16 cellular contexts compared by ENCODE assay signal in genomic region chr2:193973781-193974180, GRCh38.
A peak's percentile ranks its signal among the peaks of the same experiment; 100 is the strongest.
DNase-seq lines count a peak whose midpoint lies in the region; ATAC-seq and TF ChIP-seq lines count a peak whose summit lies in the region.
"Had no signal": no experiment of that assay in that cellular context is flagged by ENCODE, and none has a peak within 500 bp of the region (broad histone marks: within the 10 kb centered on the region; RNA-seq: fewer than 3 reads in every experiment).

No MANE protein-coding gene starts in this region.

- BruUV-seq in Caco-2 (replicated peaks; lab: Mats Ljungman, UMichigan), result no TSS peak

- no peak overlapping the region for H3K4me3 ChIP-seq in Caco-2 (ENCODE audit: low read depth, low read length)
- H3K4me3 ChIP-seq: GM23338 had no signal

- H3K9me3 Mint-ChIP-seq in WTC11 (peaks cover 30% of the 10 kb centered on the region), Caco-2 (ENCODE audit: unreplicated experiment) (peaks cover 8% of the 10 kb centered on the region)

- H3K27me3 ChIP-seq in Caco-2 (replicated peaks; ENCODE audit: control insufficient read depth, insufficient read depth, low read length), result no peaks in the 10 kb centered on the region
- H3K27me3 ChIP-seq: BE2C had no signal

- POLR2A ChIA-PET in WTC11 (lab: Charles Lee) (no interaction called here), Caco-2 (lab: Charles Lee) (no interaction called here)

- TF ChIP-seq CTCF in WTC11 (IDR thresholded peaks at IDR 0.05) (no peak), Caco-2 (IDR thresholded peaks at IDR 0.05; ENCODE audit: insufficient read depth in 1 of 2, low read depth in 1 of 2, low read length in 1 of 2, severe bottlenecking in 1 of 2, unreplicated experiment in 1 of 2) (no peak)

- ATAC-seq in WTC11 (peak; percentile 48), Right ventricle myocardium superior (ENCODE audit: poor library complexity) (no peak)
- ATAC-seq: CD8-positive, alpha-beta T cell; GM23338 had no signal

- no peaks in the 10 kb centered on the region for H3K36me3 ChIP-seq in Caco-2 (ENCODE audit: control insufficient read depth, insufficient read depth, low read length)
- H3K36me3 ChIP-seq: BE2C had no signal

- CTCF ChIA-PET in WTC11 (lab: Charles Lee), result interaction anchor here (1.5 kb wide), 1 partner anchor 10 kb away, joined by 4 read pairs; no protein-coding TSS in a partner anchor
- CTCF ChIA-PET in Caco-2 (lab: Charles Lee), result no interaction called here

- in situ Hi-C loops in SK-MEL-5 (cut with HindIII; ENCODE audit: low pct_unique_long_range_greater_than_20kb, low sequenced_read_pairs), result no loop called here

- H3K4me1 Mint-ChIP-seq in WTC11, result peaks cover 6% of the 10 kb centered on the region
- no peaks in the 10 kb centered on the region for H3K4me1 Mint-ChIP-seq in Caco-2 (ENCODE audit: low read depth, unreplicated experiment)
- H3K4me1 Mint-ChIP-seq: CD14-positive monocyte had no signal

- DNase-seq in HCEC 1CT, result peak; percentile 15
- peak; percentile 3 for DNase-seq in NCI-H69 (lab: John Stamatoyannopoulos, UW)
- peak; percentile 56 for DNase-seq in SK-MEL-5 (ENCODE audit: low read depth, low spot score)
- DNase-seq in WTC11 (ENCODE audit: low spot score), result no peak
- DNase-seq in Right ventricle myocardium superior, result no peak
- no peak for DNase-seq in Caco-2
- no peak for DNase-seq in MV-4-11 (lab: John Stamatoyannopoulos, UW)
- DNase-seq: BE2C; CD8-positive, alpha-beta T cell; COR-L47; DMS79; EL; H7; IMR-90 had no signal

- H3K27me3 Mint-ChIP-seq in WTC11 (ENCODE audit: low read depth) (no peaks in the 10 kb centered on the region), Caco-2 (ENCODE audit: insufficient read depth, unreplicated experiment) (no peaks in the 10 kb centered on the region)

- H3K4me3 Mint-ChIP-seq in WTC11, result no peak overlapping the region
- H3K4me3 Mint-ChIP-seq in Caco-2 (ENCODE audit: unreplicated experiment), result no peak overlapping the region
- H3K4me3 Mint-ChIP-seq: CD14-positive monocyte; CD8-positive, alpha-beta T cell; GM23338 had no signal

- intact Hi-C loops in Right ventricle myocardium superior (cut with DNase I), result no loop called here
- intact Hi-C loops in Caco-2 (cut with micrococcal nuclease; ENCODE audit: unreplicated experiment), result no loop called here

- no peaks in the 10 kb centered on the region for H3K4me1 ChIP-seq in Caco-2
- H3K4me1 ChIP-seq: BE2C had no signal

- H3K27ac Mint-ChIP-seq in WTC11, result no peak overlapping the region
- no peak overlapping the region for H3K27ac Mint-ChIP-seq in Caco-2 (ENCODE audit: unreplicated experiment)
- H3K27ac Mint-ChIP-seq: CD14-positive monocyte; CD8-positive, alpha-beta T cell; GM23338 had no signal

- H3K9me3 ChIP-seq in Caco-2, result no peaks in the 10 kb centered on the region
- H3K9me3 ChIP-seq: BE2C had no signal

- peaks cover 19% of the 10 kb centered on the region for H3K36me3 Mint-ChIP-seq in WTC11
- no peaks in the 10 kb centered on the region for H3K36me3 Mint-ChIP-seq in Caco-2 (ENCODE audit: insufficient read depth, unreplicated experiment)
- H3K36me3 Mint-ChIP-seq: CD14-positive monocyte; CD8-positive, alpha-beta T cell had no signal

TF ChIP-seq in WTC11, 78 proteins besides CTCF, POLR2A, EP300 and RAD21:
- TF ChIP-seq MXD4 (CRISPR knock-in tag; IDR thresholded peaks at IDR 0.05; ENCODE audit: borderline replicate concordance) (no peak), ERG (CRISPR knock-in tag; IDR thresholded peaks at IDR 0.05) (no peak), OVOL2 (CRISPR knock-in tag; IDR thresholded peaks at IDR 0.05; ENCODE audit: borderline replicate concordance) (no peak), ZBTB43 (CRISPR knock-in tag; IDR thresholded peaks at IDR 0.05) (no peak), ZNF138 (CRISPR knock-in tag; conservative IDR thresholded peaks at IDR 0.05) (no peak), GTF2I (CRISPR knock-in tag; conservative IDR thresholded peaks at IDR 0.05) (no peak), GABPB1 (CRISPR knock-in tag; IDR thresholded peaks at IDR 0.05) (no peak), IRF1 (CRISPR knock-in tag; IDR thresholded peaks at IDR 0.05) (no peak), FOXP1 (CRISPR knock-in tag; IDR thresholded peaks at IDR 0.05; ENCODE audit: borderline replicate concordance) (no peak)

Comparison
In these comparisons a context has a peak if more than half of its experiments do, and no peak if none do; other contexts are left out.
1. DNase-seq: peak in HCEC 1CT (single experiment), NCI-H69 (single experiment) and SK-MEL-5 (single experiment); none in WTC11 (single experiment), Right ventricle myocardium superior (single experiment), Caco-2 (0 of 2) and MV-4-11 (single experiment).